In the genomic region with DNA sequence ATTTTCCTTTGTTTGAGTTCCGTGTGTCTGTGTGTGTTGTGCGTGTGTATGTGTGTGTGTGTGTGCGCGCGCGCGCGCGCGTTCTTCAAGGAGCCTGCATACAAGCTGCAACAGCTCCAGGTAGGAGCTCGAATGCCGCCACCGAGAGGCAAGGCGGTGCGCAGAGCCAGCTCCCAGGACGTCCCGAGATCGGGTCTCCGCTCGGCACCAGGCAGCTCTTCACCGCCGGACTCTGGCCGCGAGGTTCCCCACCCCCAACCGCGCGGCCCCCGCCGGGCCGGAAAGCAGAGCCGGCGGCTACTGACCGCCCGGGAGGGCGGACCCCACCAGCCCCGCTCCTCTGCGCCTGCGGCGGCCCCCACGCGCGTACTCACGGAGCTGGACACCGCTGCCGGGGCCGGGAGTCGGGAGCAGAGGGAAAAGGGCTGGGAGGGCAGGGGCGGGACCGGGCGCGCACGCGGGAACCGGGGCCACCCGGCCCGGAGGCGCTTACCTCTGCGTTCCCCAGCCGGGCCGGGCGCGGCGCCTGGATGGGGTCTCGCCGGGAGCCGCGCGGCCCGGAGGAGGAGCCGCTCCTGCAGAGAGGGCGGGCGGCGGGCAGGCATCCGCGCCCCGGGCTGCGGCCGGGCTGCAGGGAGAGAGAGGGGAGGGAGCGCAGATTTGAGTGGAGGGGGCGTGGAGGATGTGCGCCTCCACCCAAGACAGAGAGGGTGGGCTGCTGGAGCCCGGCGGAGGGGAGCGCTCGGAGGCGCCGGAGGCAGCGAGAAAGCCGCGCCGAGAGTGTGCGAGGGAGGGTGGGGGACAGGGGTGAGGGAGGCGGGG, we compare ENCODE assay signal across 8 cellular contexts. TPM values are rescaled to one million over a fixed set of nuclear protein-coding genes. Genes with fewer than 3 reads are reported as not detected.
A peak's percentile ranks its signal among the peaks of the same experiment; 100 is the strongest.
DNase-seq lines count a peak whose midpoint lies in the region; ATAC-seq and TF ChIP-seq lines count a peak whose summit lies in the region.

No MANE protein-coding gene starts in this region.

- H3K36me3 ChIP-seq in WERI-Rb-1 (no peaks in the 10 kb centered on the region; the same call in 1 of the 2 replicates), esophagus squamous epithelium (no peaks in the 10 kb centered on the region), tibial nerve (no peaks in the 10 kb centered on the region)

- no peak for ATAC-seq in GM19324 (IDR thresholded peaks at IDR 0.05; ENCODE audit: low FRiP score, unreplicated experiment)

- H3K27ac ChIP-seq in WERI-Rb-1 (peak overlapping the region; percentile 91), esophagus squamous epithelium (peak overlapping the region; percentile 86 to 95 (median 93)), tibial nerve (peak overlapping the region; percentile 58 to 90 (median 82))

- H3K4me3 ChIP-seq in WERI-Rb-1 (ENCODE audit: low read depth, low read length): peak overlapping the region; percentile 81
- H3K4me3 ChIP-seq in esophagus squamous epithelium: peak overlapping the region; percentile 65 to 96 (median 92)
- peak overlapping the region; percentile 55 to 96 (median 79) for H3K4me3 ChIP-seq in tibial nerve

- 7 to 20% methylated on average over 4 to 13 of the region's 93 CpGs for WGBS in esophagus squamous epithelium, 2 donors
- 0% methylated on average over 37 to 54 of the region's 93 CpGs for WGBS in tibial nerve, 2 donors

- TF ChIP-seq EP300 in tibial nerve (IDR thresholded peaks at IDR 0.05): no peak

- peak; percentile 27; the same call in 1 of the 2 replicates for TF ChIP-seq CTCF in LNCAP (IDR thresholded peaks at IDR 0.05)
- TF ChIP-seq CTCF in WERI-Rb-1 (IDR thresholded peaks at IDR 0.05; ENCODE audit: low read depth, low read length): peak; percentile 26; the same call in 1 of the 2 replicates
- no peak for TF ChIP-seq CTCF in esophagus squamous epithelium (IDR thresholded peaks at IDR 0.05)
- TF ChIP-seq CTCF in tibial nerve (IDR thresholded peaks at IDR 0.05): no peak

- H3K27me3 ChIP-seq in WERI-Rb-1 (ENCODE audit: insufficient read depth, low read depth, severe bottlenecking) (no peaks in the 10 kb centered on the region), esophagus squamous epithelium (peaks cover 0 to 7% (median 0%) of the 10 kb centered on the region in 4 donors), tibial nerve (no peaks in the 10 kb centered on the region)

- intact Hi-C loops in esophagus squamous epithelium (cut with DNase I): no loop called here

- DNase-seq in EL (peak; percentile 68), WERI-Rb-1 (peak; percentile 85), esophagus squamous epithelium (lab: John Stamatoyannopoulos, UW) (no peak), mucosa of gallbladder (ENCODE audit: low spot score) (peak; percentile 67), tibial nerve (ENCODE audit: low spot score in 2 of 2) (peak; percentile 23 to 48)
- DNase-seq in activated effector memory CD4-positive, alpha-beta T cell treated with anti-CD3 and anti-CD28 coated beads, Interleukin-2, amount 50 U/mL, for 16 hours: no peak

- H3K9me3 ChIP-seq in WERI-Rb-1 (ENCODE audit: severe bottlenecking) (no peaks in the 10 kb centered on the region), esophagus squamous epithelium (no peaks in the 10 kb centered on the region), tibial nerve (no peaks in the 10 kb centered on the region)

- peaks cover 0 to 84% (median 24%) of the 10 kb centered on the region in 3 donors for H3K4me1 ChIP-seq in esophagus squamous epithelium
- peaks cover 0 to 43% (median 4%) of the 10 kb centered on the region in 4 donors for H3K4me1 ChIP-seq in tibial nerve

- TF ChIP-seq POLR2A in esophagus squamous epithelium (IDR thresholded peaks at IDR 0.05): peak in 1 of 4 donors; percentile 37
- TF ChIP-seq POLR2A in tibial nerve (IDR thresholded peaks at IDR 0.05): no peak

RNA-seq across cellular contexts. Expression of gene AKIP1, which starts 40.3 kb away (rescaled TPM):
- 10 to 100 TPM in 3 of 4 donors, 1 to 10 TPM in 1; 9.8 to 37.2 (median 23.1) TPM for total RNA-seq in esophagus squamous epithelium
- 29.8 TPM for total RNA-seq in mucosa of gallbladder
- 10 to 100 TPM; 17.7 to 31.4 (median 22.5) TPM for total RNA-seq in tibial nerve

Comparison
In these comparisons a context has a peak if more than half of its experiments do, and no peak if none do; other contexts are left out.
1. DNase-seq: peak in EL (single experiment), WERI-Rb-1 (single experiment), mucosa of gallbladder (single experiment) and tibial nerve (2 of 2); none in esophagus squamous epithelium (single experiment) and activated effector memory CD4-positive, alpha-beta T cell treated with anti-CD3 and anti-CD28 coated beads, Interleukin-2, amount 50 U/mL, for 16 hours (single experiment).
2. CTCF ChIP-seq: peak in LNCAP (single experiment) and WERI-Rb-1 (single experiment); none in esophagus squamous epithelium (0 of 6) and tibial nerve (0 of 5).
3. Peak in every context shown above with its lines, with median percentiles within 50 percentile points of each other: H3K27ac ChIP-seq and H3K4me3 ChIP-seq.